Comparison of ENCODE assay signal across 19 cellular contexts in genomic region chr9:68462004-68462775, GRCh38.
DNase-seq lines count a peak whose midpoint lies in the region; ATAC-seq and TF ChIP-seq lines count a peak whose summit lies in the region.
"Had no signal": no experiment of that assay in that cellular context is flagged by ENCODE, and none has a peak within 500 bp of the region (broad histone marks: within the 10 kb centered on the region; RNA-seq: fewer than 3 reads in every experiment).

No MANE protein-coding gene starts in this region.

- TF ChIP-seq CTCF in heart right ventricle (IDR thresholded peaks at IDR 0.05) (no peak), nephron (IDR thresholded peaks at IDR 0.05; ENCODE audit: unreplicated experiment in 3 of 3) (no peak)

- H3K36me3 ChIP-seq in heart right ventricle (peaks cover 0 to 43% (median 6%) of the 10 kb centered on the region in 9 donors), aorta (ENCODE audit: control insufficient read depth in 1 of 2, insufficient read depth in 2 of 2, low read length in 1 of 2) (peaks cover 0 to 2% of the 10 kb centered on the region in 2 donors)
- H3K36me3 ChIP-seq: neutrophil had no signal

- CTCF ChIA-PET in activated naive CD4-positive, alpha-beta T cell treated with anti-CD3 and anti-CD28 coated beads, Interleukin-2, amount 10 ng/mL, durations not matched to agents 7 days and 5 days (lab: Charles Lee), result no interaction called here

- no peak overlapping the region for H3K4me3 Mint-ChIP-seq in nephron
- H3K4me3 Mint-ChIP-seq in activated naive CD4-positive, alpha-beta T cell treated with anti-CD3 and anti-CD28 coated beads, Interleukin-2, amount 10 ng/mL, durations not matched to agents 7 days and 5 days, result no peak overlapping the region
- no peak overlapping the region for H3K4me3 Mint-ChIP-seq in activated naive CD8-positive, alpha-beta T cell treated with anti-CD3 and anti-CD28 coated beads, Interleukin-2, amount 50 U/mL, for 24 hours
- H3K4me3 Mint-ChIP-seq: activated T-helper 17 cell treated with anti-CD3 and anti-CD28 coated beads, Interleukin-2, amount 50 U/mL, for 72 hours; immature natural killer cell; T-helper 1 cell treated with Interleukin-12 subunit alpha and Interleukin-12 subunit beta and Interleukin-4 antibody, amounts not matched to agents 30 μg/mL and 1 μg/mL, for 36 hours had no signal

- no peaks in the 10 kb centered on the region for H3K27me3 ChIP-seq in heart right ventricle
- no peaks in the 10 kb centered on the region for H3K27me3 ChIP-seq in aorta (ENCODE audit: control insufficient read depth in 1 of 2, insufficient read depth in 2 of 2, low read length in 1 of 2)
- H3K27me3 ChIP-seq: gastrocnemius medialis, neutrophil had no signal

- H3K4me1 ChIP-seq in heart right ventricle, result peaks cover 0 to 68% (median 32%) of the 10 kb centered on the region in 9 donors
- peaks cover 4% of the 10 kb centered on the region in 2 donors for H3K4me1 ChIP-seq in aorta (ENCODE audit: control insufficient read depth in 1 of 2, insufficient read depth in 2 of 2, low read length in 2 of 2)

- intact Hi-C loops in Right ventricle myocardium superior (cut with DNase I), result no loop called here
- intact Hi-C loops in Right ventricle myocardium inferior (cut with DNase I), result loop anchor here (5.0 kb wide), 1 partner anchor 40 kb away; no protein-coding TSS in a partner anchor
- intact Hi-C loops in heart right ventricle (cut with DNase I), result loop anchor here in 2 of 10 donors (5.0 kb wide), 2 partner anchors 35 to 40 kb away; no protein-coding TSS in a partner anchor
- intact Hi-C loops in aorta (cut with DNase I), result loop anchor here in 1 of 2 donors (5.0 kb wide), 1 partner anchor 35 kb away; no protein-coding TSS in a partner anchor

- peaks cover 34% of the 10 kb centered on the region for H3K36me3 Mint-ChIP-seq in nephron (ENCODE audit: low read depth)
- H3K36me3 Mint-ChIP-seq in activated naive CD4-positive, alpha-beta T cell treated with anti-CD3 and anti-CD28 coated beads, Interleukin-2, amount 10 ng/mL, durations not matched to agents 7 days and 5 days, result no peaks in the 10 kb centered on the region
- no peaks in the 10 kb centered on the region for H3K36me3 Mint-ChIP-seq in activated naive CD8-positive, alpha-beta T cell treated with anti-CD3 and anti-CD28 coated beads, Interleukin-2, amount 50 U/mL, for 24 hours (ENCODE audit: low read depth)
- H3K36me3 Mint-ChIP-seq: immature natural killer cell had no signal

- H3K9me3 ChIP-seq in heart right ventricle (no peaks in the 10 kb centered on the region), aorta (ENCODE audit: control insufficient read depth, low read length) (no peaks in the 10 kb centered on the region)
- H3K9me3 ChIP-seq: gastrocnemius medialis, neutrophil had no signal

- H3K4me1 Mint-ChIP-seq in nephron, result peaks cover 48% of the 10 kb centered on the region
- H3K4me1 Mint-ChIP-seq in activated naive CD4-positive, alpha-beta T cell treated with anti-CD3 and anti-CD28 coated beads, Interleukin-2, amount 10 ng/mL, durations not matched to agents 7 days and 5 days, result no peaks in the 10 kb centered on the region
- H3K4me1 Mint-ChIP-seq in activated naive CD8-positive, alpha-beta T cell treated with anti-CD3 and anti-CD28 coated beads, Interleukin-2, amount 50 U/mL, for 24 hours, result no peaks in the 10 kb centered on the region
- H3K4me1 Mint-ChIP-seq: activated T-helper 17 cell treated with anti-CD3 and anti-CD28 coated beads, Interleukin-2, amount 50 U/mL, for 72 hours; immature natural killer cell had no signal

- DNase-seq in Right ventricle myocardium superior (no peak), Right ventricle myocardium inferior (ENCODE audit: missing footprints) (no peak), heart right ventricle (peak in 1 of 2 donors; percentile 26), aorta (no peak), NCI-H1694 (lab: John Stamatoyannopoulos, UW) (no peak)
- no peak for DNase-seq in activated naive CD4-positive, alpha-beta T cell treated with anti-CD3 and anti-CD28 coated beads, Interleukin-2, amount 10 ng/mL, durations not matched to agents 7 days and 5 days
- no peak for DNase-seq in activated naive CD8-positive, alpha-beta T cell treated with anti-CD3 and anti-CD28 coated beads, Interleukin-2, amount 50 U/mL, for 24 hours
- DNase-seq: amygdala; gastrocnemius medialis; immature natural killer cell; mesenchymal stem cell; NCI-H2029; SHP77 treated with DMSO at 0.1 percent for 48 hours; stimulated activated CD4-positive, alpha-beta T cell treated with anti-CD3 and anti-CD28 coated beads, Interleukin-4, amount 100 ng/mL, for 1 hour had no signal

- H3K27ac ChIP-seq in heart right ventricle (peak overlapping the region in 8 of 10 donors; percentile 0 to 72 (median 42)), aorta (ENCODE audit: low read depth in 1 of 2, low read length in 2 of 2) (peak overlapping the region; percentile 30 to 71)
- H3K27ac ChIP-seq: 22Rv1, neutrophil had no signal

- no peaks in the 10 kb centered on the region for H3K27me3 Mint-ChIP-seq in nephron (ENCODE audit: low read depth)
- no peaks in the 10 kb centered on the region for H3K27me3 Mint-ChIP-seq in activated naive CD4-positive, alpha-beta T cell treated with anti-CD3 and anti-CD28 coated beads, Interleukin-2, amount 10 ng/mL, durations not matched to agents 7 days and 5 days
- peaks cover 5% of the 10 kb centered on the region for H3K27me3 Mint-ChIP-seq in activated naive CD8-positive, alpha-beta T cell treated with anti-CD3 and anti-CD28 coated beads, Interleukin-2, amount 50 U/mL, for 24 hours

- 44 to 47% methylated on average over 8 of the region's 8 CpGs for WGBS in heart right ventricle, 2 donors
- 22 to 24% methylated on average over 8 of the region's 8 CpGs for WGBS in aorta, 2 donors

- ATAC-seq in Right ventricle myocardium superior (ENCODE audit: poor library complexity) (peak; percentile 14), Right ventricle myocardium inferior (no peak), heart right ventricle (peak; percentile 54 to 85 (median 76)), aorta (ENCODE audit: low FRiP score) (peak; percentile 26)
- no peak for ATAC-seq in activated naive CD8-positive, alpha-beta T cell treated with anti-CD3 and anti-CD28 coated beads, Interleukin-2, amount 50 U/mL, for 24 hours
- ATAC-seq: activated T-helper 17 cell treated with anti-CD3 and anti-CD28 coated beads, Interleukin-2, amount 50 U/mL, for 72 hours; gastrocnemius medialis had no signal

- peak overlapping the region; percentile 45 to 86 (median 75) for H3K27ac Mint-ChIP-seq in nephron
- no peak overlapping the region for H3K27ac Mint-ChIP-seq in activated naive CD4-positive, alpha-beta T cell treated with anti-CD3 and anti-CD28 coated beads, Interleukin-2, amount 10 ng/mL, durations not matched to agents 7 days and 5 days
- H3K27ac Mint-ChIP-seq in activated naive CD8-positive, alpha-beta T cell treated with anti-CD3 and anti-CD28 coated beads, Interleukin-2, amount 50 U/mL, for 24 hours, result no peak overlapping the region
- H3K27ac Mint-ChIP-seq: activated T-helper 17 cell treated with anti-CD3 and anti-CD28 coated beads, Interleukin-2, amount 50 U/mL, for 72 hours; immature natural killer cell; T-helper 1 cell treated with Interleukin-12 subunit alpha and Interleukin-12 subunit beta and Interleukin-4 antibody, amounts not matched to agents 30 μg/mL and 1 μg/mL, for 36 hours had no signal

- H3K9me3 Mint-ChIP-seq in nephron, result peaks cover 9% of the 10 kb centered on the region
- H3K9me3 Mint-ChIP-seq in activated naive CD4-positive, alpha-beta T cell treated with anti-CD3 and anti-CD28 coated beads, Interleukin-2, amount 10 ng/mL, durations not matched to agents 7 days and 5 days, result no peaks in the 10 kb centered on the region
- H3K9me3 Mint-ChIP-seq in activated naive CD8-positive, alpha-beta T cell treated with anti-CD3 and anti-CD28 coated beads, Interleukin-2, amount 50 U/mL, for 24 hours, result no peaks in the 10 kb centered on the region
- H3K9me3 Mint-ChIP-seq: activated T-helper 17 cell treated with anti-CD3 and anti-CD28 coated beads, Interleukin-2, amount 50 U/mL, for 72 hours; immature natural killer cell; T-helper 1 cell treated with Interleukin-12 subunit alpha and Interleukin-12 subunit beta and Interleukin-4 antibody, amounts not matched to agents 30 μg/mL and 1 μg/mL, for 36 hours had no signal

- H3K4me3 ChIP-seq in heart right ventricle, result no peak overlapping the region
- H3K4me3 ChIP-seq in aorta (ENCODE audit: low read length in 2 of 2), result no peak overlapping the region
- H3K4me3 ChIP-seq: gastrocnemius medialis had no signal

Comparison
In these comparisons a context has a peak if more than half of its experiments do, and no peak if none do; other contexts are left out.
1. ATAC-seq: peak in Right ventricle myocardium superior (single experiment), heart right ventricle (8 of 8) and aorta (single experiment); none in Right ventricle myocardium inferior (single experiment) and activated naive CD8-positive, alpha-beta T cell treated with anti-CD3 and anti-CD28 coated beads, Interleukin-2, amount 50 U/mL, for 24 hours (single experiment).
2. H3K27ac Mint-ChIP-seq: peak in nephron (3 of 3); none in activated naive CD4-positive, alpha-beta T cell treated with anti-CD3 and anti-CD28 coated beads, Interleukin-2, amount 10 ng/mL, durations not matched to agents 7 days and 5 days (single experiment) and activated naive CD8-positive, alpha-beta T cell treated with anti-CD3 and anti-CD28 coated beads, Interleukin-2, amount 50 U/mL, for 24 hours (single experiment).